In genomic region chr5:172957458-172957857, GRCh38 we compare ENCODE assay signal across 11 cellular contexts. TPM values are rescaled to one million over a fixed set of nuclear protein-coding genes. Genes with fewer than 3 reads are reported as not detected.
A peak's percentile ranks its signal among the peaks of the same experiment; 100 is the strongest.
DNase-seq lines count a peak whose midpoint lies in the region; ATAC-seq and TF ChIP-seq lines count a peak whose summit lies in the region.
"Had no signal": no experiment of that assay in that cellular context is flagged by ENCODE, and none has a peak within 500 bp of the region (broad histone marks: within the 10 kb centered on the region; RNA-seq: fewer than 3 reads in every experiment).

No MANE protein-coding gene starts in this region.

- H3K9me3 ChIP-seq in SK-N-SH (no peaks in the 10 kb centered on the region), IMR-90 (ENCODE audit: control insufficient read depth, insufficient read depth, low read length) (no peaks in the 10 kb centered on the region), thyroid gland (no peaks in the 10 kb centered on the region)

- H3K56ac ChIP-seq in IMR-90 (ENCODE audit: extremely low read depth, insufficient read depth, low read length), result no peak overlapping the region

- H4K8ac ChIP-seq in IMR-90 (ENCODE audit: low read depth in 2 of 2, low read length in 2 of 2), result peak overlapping the region; percentile 73 to 92

- H3K27ac Mint-ChIP-seq in osteocyte (ENCODE audit: unreplicated experiment), result no peak overlapping the region

- H3K9me3 Mint-ChIP-seq in osteocyte (ENCODE audit: unreplicated experiment), result no peaks in the 10 kb centered on the region

- CTCF ChIA-PET in SK-N-SH (lab: Yijun Ruan, JAX), result no interaction called here
- CTCF ChIA-PET in IMR-90 (lab: Yijun Ruan, JAX), result no interaction called here

- H2BK120ac ChIP-seq in IMR-90 (ENCODE audit: low read depth, low read length), result peak overlapping the region; percentile 85

- H3K27me3 Mint-ChIP-seq in osteocyte (ENCODE audit: unreplicated experiment), result no peaks in the 10 kb centered on the region

- H3K36me3 ChIP-seq in SK-N-SH (replicated peaks in 1 of 2; ENCODE audit: control insufficient read depth in 1 of 2, insufficient read depth in 2 of 2, low read length in 1 of 2) (peaks cover 7 to 10% of the 10 kb centered on the region in 2 experiments), IMR-90 (ENCODE audit: control insufficient read depth, insufficient read depth, low read length) (no peaks in the 10 kb centered on the region), thyroid gland (no peaks in the 10 kb centered on the region)

- H3K9me2 ChIP-seq in SK-N-SH, result no peaks in the 10 kb centered on the region

- H4K20me1 ChIP-seq in SK-N-SH (ENCODE audit: insufficient read depth), result no peaks in the 10 kb centered on the region
- no peaks in the 10 kb centered on the region for H4K20me1 ChIP-seq in IMR-90 (ENCODE audit: insufficient read depth, low read length)

- no peak for TF ChIP-seq EP300 in SK-N-SH (IDR thresholded peaks at IDR 0.05; ENCODE audit: borderline replicate concordance in 1 of 2, low read depth in 1 of 2, low read length in 1 of 2)

- H2BK15ac ChIP-seq in IMR-90 (ENCODE audit: low read depth, low read length), result peak overlapping the region; percentile 99

- H3F3A ChIP-seq in SK-N-SH (replicated peaks; ENCODE audit: insufficient read depth), result peaks cover 50% of the 10 kb centered on the region

- BruUV-seq in IMR-90 (replicated peaks; lab: Mats Ljungman, UMichigan), result no TSS peak

- peaks cover 50% of the 10 kb centered on the region for H3K79me2 ChIP-seq in SK-N-SH (ENCODE audit: insufficient read depth)

- peaks cover 10 to 24% of the 10 kb centered on the region in 2 experiments; a peak in 2 of 4 replicates for H3K4me1 ChIP-seq in SK-N-SH (ENCODE audit: control insufficient read depth in 1 of 2, insufficient read depth in 2 of 2, low read depth in 1 of 2, low read length in 1 of 2)
- H3K4me1 ChIP-seq in IMR-90 (ENCODE audit: control insufficient read depth, insufficient read depth, low read length), result peaks cover 17% of the 10 kb centered on the region
- H3K4me1 ChIP-seq in thyroid gland, result peaks cover 10 to 12% of the 10 kb centered on the region in 2 donors

- H3K4me3 Mint-ChIP-seq in osteocyte (ENCODE audit: unreplicated experiment), result peak overlapping the region; percentile 23

- H3K27ac ChIP-seq in SK-N-SH (ENCODE audit: low read depth in 2 of 2, low read length in 1 of 2) (peak overlapping the region in 1 of 2 experiments; percentile 97; a peak in 2 of 4 replicates), IMR-90 (ENCODE audit: insufficient read depth, low read length) (0 out of 2 replicates have a peak overlapping the region, but pooled peaks have one; percentile 69), cingulate gyrus (ENCODE audit: low read depth, low read length) (peak overlapping the region; percentile 4), thyroid gland (no peak overlapping the region)

- no peak for TF ChIP-seq CTCF in SK-N-SH (IDR thresholded peaks at IDR 0.05)
- no peak for TF ChIP-seq CTCF in IMR-90 (conservative IDR thresholded peaks at IDR 0.05; ENCODE audit: low read depth, low read length)
- TF ChIP-seq CTCF in osteocyte (IDR thresholded peaks at IDR 0.05), result no peak
- no peak for TF ChIP-seq CTCF in thyroid gland (IDR thresholded peaks at IDR 0.05)

- WGBS in SK-N-SH (ENCODE audit: low lambda C conversion rate), result 76% methylated on average over 5 of the region's 5 CpGs
- WGBS in IMR-90 (ENCODE audit: extremely low coverage in 2 of 2, insufficient read length in 1 of 2), 2 experiments, result no CpG with 5 or more reads among the region's 5 CpGs
- 65 to 68% methylated on average over 5 of the region's 5 CpGs for WGBS in thyroid gland, 2 donors

- TF ChIP-seq POLR2A in IMR-90 (IDR thresholded peaks at IDR 0.05; ENCODE audit: low read depth, low read length), result no peak
- no peak for TF ChIP-seq POLR2A in thyroid gland (IDR thresholded peaks at IDR 0.05)

- H3K4me3 ChIP-seq in SK-N-SH (ENCODE audit: low read depth in 2 of 2, low read length in 1 of 2), result no peak overlapping the region
- H3K4me3 ChIP-seq in IMR-90 (ENCODE audit: insufficient read depth, low read depth, low read length), result no peak overlapping the region
- no peak overlapping the region for H3K4me3 ChIP-seq in thyroid gland (replicated peaks in 1 of 3)

- no peak for ATAC-seq in SK-N-SH treated with all-trans-retinoic acid at 6 μM for 48 hours
- ATAC-seq in IMR-90 (ENCODE audit: low read depth), result no peak

- no peak overlapping the region for H2AFZ ChIP-seq in SK-N-SH (ENCODE audit: low read depth)
- no peak overlapping the region for H2AFZ ChIP-seq in IMR-90 (replicated peaks; ENCODE audit: low read length, poor library complexity)

- peak overlapping the region; percentile 95 for H4K91ac ChIP-seq in IMR-90 (ENCODE audit: insufficient read depth, low read depth, low read length)

- POLR2A ChIA-PET in SK-N-SH (lab: Yijun Ruan, JAX) (no interaction called here), IMR-90 (lab: Charles Lee; ENCODE audit: unreplicated experiment) (no interaction called here)

- peak overlapping the region; percentile 85 for H3K4ac ChIP-seq in IMR-90 (ENCODE audit: low read depth, low read length)

- H3K9me1 ChIP-seq in IMR-90 (ENCODE audit: insufficient read depth, low read length), result peaks cover 10% of the 10 kb centered on the region; the same call in 1 of the 2 replicates

- peaks cover 30 to 51% of the 10 kb centered on the region in 2 experiments for H3K79me1 ChIP-seq in IMR-90 (ENCODE audit: low read depth in 1 of 2, low read length in 2 of 2)

- dilution Hi-C loops in IMR-90 (cut with HindIII; ENCODE audit: low sequenced_read_pairs, unreplicated experiment), result no loop called here

- H3K27me3 ChIP-seq in SK-N-SH (ENCODE audit: insufficient read depth), result no peaks in the 10 kb centered on the region
- H3K27me3 ChIP-seq in IMR-90 (ENCODE audit: control insufficient read depth, insufficient read depth, low read length), result no peaks in the 10 kb centered on the region
- no peaks in the 10 kb centered on the region for H3K27me3 ChIP-seq in thyroid gland

- H3K4me2 ChIP-seq in SK-N-SH, result 0 out of 2 replicates have a peak overlapping the region, but pooled peaks have one; percentile 50
- no peak overlapping the region for H3K4me2 ChIP-seq in IMR-90 (ENCODE audit: low read depth, low read length)

- peak overlapping the region; percentile 20; the same call in 1 of the 2 replicates for H3K14ac ChIP-seq in IMR-90 (replicated peaks; ENCODE audit: low read depth, low read length)

- DNase-seq in SK-N-SH (no peak), IMR-90 (no peak), osteocyte (ENCODE audit: extremely low spot score, unreplicated experiment) (no peak), NCI-H2227 treated with DMSO at 0.1 percent for 48 hours (lab: John Stamatoyannopoulos, UW) (no peak), thyroid gland (no peak), posterior vena cava (ENCODE audit: low spot score) (no peak)
- DNase-seq: left colon, NCI-H524 treated with DMSO at 0.1 percent for 48 hours, RPMI8226 had no signal

- peak overlapping the region; percentile 86 for H2BK20ac ChIP-seq in IMR-90 (ENCODE audit: low read depth, low read length)

- H3K9ac ChIP-seq in SK-N-SH (peak overlapping the region; percentile 57), IMR-90 (ENCODE audit: low read depth, low read length) (peak overlapping the region; percentile 43; the same call in 1 of the 2 replicates)

- H3K23ac ChIP-seq in IMR-90 (ENCODE audit: low read depth, low read length), result peak overlapping the region; percentile 48

- no peak overlapping the region; the same call in 1 of the 2 replicates for H3K18ac ChIP-seq in IMR-90 (ENCODE audit: low read depth, low read length)

- H4K5ac ChIP-seq in IMR-90 (ENCODE audit: low read depth, low read length), result peak overlapping the region; percentile 54; the same call in 1 of the 2 replicates

- peak overlapping the region; percentile 87 for H2AK5ac ChIP-seq in IMR-90 (ENCODE audit: low read depth, low read length)

- H3K36me3 Mint-ChIP-seq in osteocyte (ENCODE audit: unreplicated experiment), result peaks cover 7% of the 10 kb centered on the region

- peak overlapping the region; percentile 86 for H2BK5ac ChIP-seq in IMR-90 (ENCODE audit: low read depth, low read length, poor library complexity, severe bottlenecking)

- intact Hi-C loops in IMR-90 (cut with micrococcal nuclease), result no loop called here
- intact Hi-C loops in thyroid gland (cut with DNase I), result no loop called here
- intact Hi-C loops in posterior vena cava (cut with DNase I), result no loop called here

- in situ Hi-C loops in IMR-90 (cut with MboI; ENCODE audit: low sequenced_read_pairs), result no loop called here

- TF ChIP-seq RAD21 in SK-N-SH (IDR thresholded peaks at IDR 0.05; ENCODE audit: low read length) (no peak), IMR-90 (IDR thresholded peaks at IDR 0.05; ENCODE audit: low read length) (no peak)

- peaks cover 43% of the 10 kb centered on the region for H3K4me1 Mint-ChIP-seq in osteocyte (ENCODE audit: unreplicated experiment)

- no peak overlapping the region for H2AK9ac ChIP-seq in IMR-90 (replicated peaks; ENCODE audit: low read depth, low read length, poor library complexity)

TF ChIP-seq in IMR-90, 13 proteins besides CTCF, POLR2A, EP300 and RAD21 (continues in another document):
- no peak for TF ChIP-seq BHLHE40 (IDR thresholded peaks at IDR 0.05; ENCODE audit: low read depth, low read length)
- TF ChIP-seq MAFK (IDR thresholded peaks at IDR 0.05; ENCODE audit: low read depth, low read length), result no peak
- no peak for TF ChIP-seq MAZ (IDR thresholded peaks at IDR 0.05; ENCODE audit: borderline replicate concordance, low read depth, low read length)
- TF ChIP-seq RCOR1 (IDR thresholded peaks at IDR 0.05; ENCODE audit: insufficient replicate concordance, low read length), result no peak
- TF ChIP-seq RFX5 (IDR thresholded peaks at IDR 0.05; ENCODE audit: low read depth, low read length), result no peak

RNA-seq across cellular contexts. Expression of gene RPL26L1, which starts 1.8 kb away (rescaled TPM):
- 193 and 212 TPM in 2 replicates for polyA plus RNA-seq in SK-N-SH (2012; rRNA removed)
- 199 and 206 TPM in 2 replicates for polyA plus RNA-seq in SK-N-SH (2012; cell fraction: cytosol; rRNA removed)
- 86.4 and 89.6 TPM in 2 replicates for polyA plus RNA-seq in SK-N-SH (2012; cell fraction: nucleus; rRNA removed)
- total RNA-seq in IMR-90 (2012; rRNA removed), result 109 and 118 TPM in 2 replicates
- polyA plus RNA-seq in IMR-90 (2012; rRNA removed), result 134 and 140 TPM in 2 replicates
- polyA plus RNA-seq in IMR-90 (2012; cell fraction: cytosol; rRNA removed), result 54.4 and 111 TPM in 2 replicates
- polyA plus RNA-seq in IMR-90 (2012; cell fraction: nucleus; rRNA removed; ENCODE audit: low replicate concordance), result 60.2 and 86.2 TPM in 2 replicates
- 43.5 and 45.1 TPM in 2 replicates for total RNA-seq in osteocyte
- total RNA-seq in thyroid gland, result 10 to 100 TPM; 27.2 to 46.7 (median 42.9) TPM
- 10 to 100 TPM; 23.4 to 32.7 TPM for total RNA-seq in posterior vena cava

RNA-seq across cellular contexts. Expression of gene ATP6V0E1, which starts 26.1 kb away (rescaled TPM):
- polyA plus RNA-seq in SK-N-SH (2012; rRNA removed) (215 and 243 TPM in 2 replicates), IMR-90 (2012; rRNA removed) (258 TPM in 2 replicates)
- polyA plus RNA-seq in SK-N-SH (2012; cell fraction: cytosol; rRNA removed), result 278 and 338 TPM in 2 replicates
- 73.7 and 85.6 TPM in 2 replicates for polyA plus RNA-seq in SK-N-SH (2012; cell fraction: nucleus; rRNA removed)
- total RNA-seq in IMR-90 (2012; rRNA removed) (277 and 299 TPM in 2 replicates), osteocyte (261 and 282 TPM in 2 replicates), thyroid gland (100 to 1,000 TPM; 170 to 254 (median 198) TPM), posterior vena cava (100 to 1,000 TPM; 178 to 215 TPM)
- 96.0 and 111 TPM in 2 replicates for polyA plus RNA-seq in IMR-90 (2012; cell fraction: cytosol; rRNA removed)
- polyA plus RNA-seq in IMR-90 (2012; cell fraction: nucleus; rRNA removed; ENCODE audit: low replicate concordance), result 16.9 and 96.8 TPM in 2 replicates

Comparison
In these comparisons a context has a peak if more than half of its experiments do, and no peak if none do; other contexts are left out.
1. H3K27ac ChIP-seq: peak in IMR-90 (single experiment) and cingulate gyrus (single experiment); none in thyroid gland (0 of 3).